In the genomic region with DNA sequence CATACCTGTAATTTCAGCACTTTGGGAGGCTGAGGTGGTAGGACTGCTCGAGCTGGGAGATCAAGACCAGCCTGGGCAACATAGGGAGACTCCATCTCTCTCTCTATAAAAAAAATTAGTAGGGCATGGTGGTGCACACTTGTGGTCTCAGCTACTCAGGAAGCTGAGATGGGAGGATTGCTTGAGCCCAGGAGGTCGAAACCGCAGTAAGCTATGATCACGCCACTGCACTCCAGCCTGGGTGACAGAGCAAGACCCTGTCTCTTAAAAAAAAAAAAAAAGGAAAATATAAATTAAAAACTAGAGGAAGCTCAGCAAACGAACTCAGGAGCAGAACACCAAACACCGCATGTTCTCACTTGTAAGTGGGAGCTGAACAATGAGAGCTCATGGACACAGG, we compare ENCODE assay signal across 9 cellular contexts. TPM values are rescaled to one million over a fixed set of nuclear protein-coding genes. Genes with fewer than 3 reads are reported as not detected.
"Had no signal": no experiment of that assay in that cellular context is flagged by ENCODE, and none has a peak within 500 bp of the region (broad histone marks: within the 10 kb centered on the region; RNA-seq: fewer than 3 reads in every experiment).

No MANE protein-coding gene starts in this region.

RNA-seq across cellular contexts. Expression of gene CLEC17A, which starts 41.6 kb away (rescaled TPM):
- total RNA-seq: neural crest cell, osteocyte, pulmonary artery endothelial cell, right atrium auricular region, smooth muscle cell, suprapubic skin, upper lobe of right lung had no signal

RNA-seq across cellular contexts. Expression of gene ADGRE3, which starts 50.2 kb away (rescaled TPM):
- total RNA-seq: naive thymus-derived CD8-positive, alpha-beta T cell; neural crest cell; osteocyte; pulmonary artery endothelial cell; right atrium auricular region; smooth muscle cell; suprapubic skin; transverse colon had no signal
